In genomic region chr10:11322698-11323097, GRCh38 we compare ENCODE assay signal across 19 cellular contexts.
A peak's percentile ranks its signal among the peaks of the same experiment; 100 is the strongest.
DNase-seq lines count a peak whose midpoint lies in the region; ATAC-seq and TF ChIP-seq lines count a peak whose summit lies in the region.
"Had no signal": no experiment of that assay in that cellular context is flagged by ENCODE, and none has a peak within 500 bp of the region (broad histone marks: within the 10 kb centered on the region; RNA-seq: fewer than 3 reads in every experiment).

No MANE protein-coding gene starts in this region.

- H3K27ac Mint-ChIP-seq in MCF 10A (ENCODE audit: low read depth, unreplicated experiment) = no peak overlapping the region

- H3K9me3 Mint-ChIP-seq in MCF 10A (ENCODE audit: unreplicated experiment) = no peaks in the 10 kb centered on the region
- H3K9me3 Mint-ChIP-seq: activated T-helper 1 cell treated with anti-CD3 and anti-CD28 coated beads, Interleukin-12 subunit alpha, Interleukin-12 subunit beta, Interleukin-2, Interleukin-4 antibody, amounts not matched to agents 30 ng/mL and 10 ng/mL and 1 ng/mL, durations not matched to agents 14 hours and 24 hours and 36 hours had no signal

- TF ChIP-seq CTCF in MCF 10A (IDR thresholded peaks at IDR 0.05; ENCODE audit: unreplicated experiment) = no peak
- no peak for TF ChIP-seq CTCF in dorsolateral prefrontal cortex (IDR thresholded peaks at IDR 0.05 in 54 of 56, conservative IDR thresholded peaks at IDR 0.05 in 2 of 56; ENCODE audit: low read depth in 1 of 56, partially characterized antibody in 56 of 56)

- no peaks in the 10 kb centered on the region for H3K4me1 Mint-ChIP-seq in MCF 10A (ENCODE audit: insufficient read depth, unreplicated experiment)

- ATAC-seq in GM18502 (IDR thresholded peaks at IDR 0.05; ENCODE audit: poor library complexity, unreplicated experiment) (peak; percentile 75), GM19468 (IDR thresholded peaks at IDR 0.05; ENCODE audit: extremely low read depth, unreplicated experiment) (peak; percentile 31), HG03095 (IDR thresholded peaks at IDR 0.05; ENCODE audit: unreplicated experiment) (peak; percentile 66), HG02759 (IDR thresholded peaks at IDR 0.05; ENCODE audit: unreplicated experiment) (no peak)
- ATAC-seq: HCT116, right cardiac atrium had no signal

- H3K27me3 Mint-ChIP-seq in MCF 10A (ENCODE audit: insufficient read depth, unreplicated experiment) = no peaks in the 10 kb centered on the region

- no TSS peak for BruUV-seq in MCF 10A (replicated peaks; lab: Mats Ljungman, UMichigan)

- no peak overlapping the region for H3K4me3 ChIP-seq in dorsolateral prefrontal cortex
- H3K4me3 ChIP-seq: esophagus muscularis mucosa, SJSA1 had no signal

- CTCF ChIA-PET in MCF 10A (lab: Yijun Ruan, JAX) = interaction anchor here (0.6 to 0.7 kb wide), 2 partner anchors 51 to 124 kb away, joined by 3 read pairs; no protein-coding TSS in a partner anchor

- H3K27ac ChIP-seq in dorsolateral prefrontal cortex = peak overlapping the region in 3 of 59 donors; percentile 26 to 46 (median 37)
- H3K27ac ChIP-seq: esophagus muscularis mucosa, SJSA1 had no signal

- no peaks in the 10 kb centered on the region for H3K36me3 Mint-ChIP-seq in MCF 10A (ENCODE audit: insufficient read depth, unreplicated experiment)

- H3K27me3 ChIP-seq in dorsolateral prefrontal cortex = no peaks in the 10 kb centered on the region
- H3K27me3 ChIP-seq: esophagus muscularis mucosa, SJSA1 had no signal

- no peak overlapping the region for H3K4me3 Mint-ChIP-seq in MCF 10A (ENCODE audit: unreplicated experiment)
- H3K4me3 Mint-ChIP-seq: activated T-helper 1 cell treated with anti-CD3 and anti-CD28 coated beads, Interleukin-12 subunit alpha, Interleukin-12 subunit beta, Interleukin-2, Interleukin-4 antibody, amounts not matched to agents 30 ng/mL and 10 ng/mL and 1 ng/mL, durations not matched to agents 14 hours and 24 hours and 36 hours had no signal

- POLR2A ChIA-PET in MCF 10A (lab: Yijun Ruan, JAX) = no interaction called here

- DNase-seq in myocyte (ENCODE audit: low read depth) (peak; percentile 57), MCF 10A (ENCODE audit: unreplicated experiment) (no peak), dorsolateral prefrontal cortex (no peak)
- DNase-seq: activated CD4-positive, alpha-beta T cell treated with anti-CD3 and anti-CD28 coated beads, Interleukin-2, amount 50 U/mL, for 1 hour; BE2C; glutamatergic neuron; mesenchymal stem cell; NCI-H2029 treated with DMSO at 0.1 percent for 48 hours; NCI-H526 treated with DMSO at 0.1 percent for 48 hours; nucleus accumbens; right cardiac atrium had no signal

- intact Hi-C loops in MCF 10A (cut with micrococcal nuclease) = no loop called here
- intact Hi-C loops in dorsolateral prefrontal cortex (cut with DNase I) = no loop called here
